ENCODE assay signal across 2 cellular contexts in the genomic region with DNA sequence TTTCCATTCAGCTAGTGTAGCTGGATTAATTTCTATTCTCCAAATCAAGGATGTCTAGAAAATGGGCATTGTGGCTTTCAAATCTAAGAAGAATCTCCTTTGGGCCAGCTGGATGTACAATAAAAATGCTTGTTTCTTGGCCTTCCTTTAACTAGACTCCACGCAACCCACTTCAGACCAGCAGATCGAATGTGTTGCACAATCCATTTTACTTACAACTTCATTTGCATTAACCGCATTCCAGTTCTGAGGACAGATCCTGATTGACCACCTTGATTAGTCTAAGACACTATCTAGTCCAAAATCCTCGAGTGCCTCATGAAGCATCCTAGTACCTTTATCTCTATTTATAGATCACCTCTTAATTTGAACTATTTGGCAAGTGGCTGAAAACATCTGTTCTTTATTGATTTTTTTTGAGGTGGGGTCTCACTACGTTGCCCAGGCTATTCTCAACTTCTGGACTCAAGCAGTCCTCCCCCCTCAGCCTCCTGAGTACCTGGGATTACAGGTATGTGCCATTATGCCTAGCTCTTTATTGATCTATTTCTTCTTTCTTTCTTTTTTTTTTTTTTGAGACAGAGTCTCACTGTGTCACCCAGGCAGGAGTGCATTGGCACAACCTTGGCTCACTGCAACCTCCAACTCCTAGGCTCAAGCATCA.
TF ChIP-seq lines count a peak whose summit lies in the region.

No MANE protein-coding gene starts in this region.

TF ChIP-seq in HepG2, 621 proteins besides CTCF, POLR2A, EP300 and RAD21:
- TF ChIP-seq CEBPB (IDR thresholded peaks at IDR 0.05; ENCODE audit: borderline replicate concordance, low read depth, low read length) = peak; percentile 58; the same call in 1 of the 2 replicates
- no peak for TF ChIP-seq ZNF317 (CRISPR knock-in tag; IDR thresholded peaks at IDR 0.05)
- peak; percentile 75 for TF ChIP-seq ZNF121 (CRISPR knock-in tag; IDR thresholded peaks at IDR 0.05)

TF ChIP-seq in K562, 482 proteins besides CTCF, POLR2A, EP300 and RAD21:
- TF ChIP-seq ZNF121 (CRISPR knock-in tag; conservative IDR thresholded peaks at IDR 0.05) = 0 out of 2 replicates have a peak, but pooled peaks have one; percentile 35
- TF ChIP-seq, protein P1, sequence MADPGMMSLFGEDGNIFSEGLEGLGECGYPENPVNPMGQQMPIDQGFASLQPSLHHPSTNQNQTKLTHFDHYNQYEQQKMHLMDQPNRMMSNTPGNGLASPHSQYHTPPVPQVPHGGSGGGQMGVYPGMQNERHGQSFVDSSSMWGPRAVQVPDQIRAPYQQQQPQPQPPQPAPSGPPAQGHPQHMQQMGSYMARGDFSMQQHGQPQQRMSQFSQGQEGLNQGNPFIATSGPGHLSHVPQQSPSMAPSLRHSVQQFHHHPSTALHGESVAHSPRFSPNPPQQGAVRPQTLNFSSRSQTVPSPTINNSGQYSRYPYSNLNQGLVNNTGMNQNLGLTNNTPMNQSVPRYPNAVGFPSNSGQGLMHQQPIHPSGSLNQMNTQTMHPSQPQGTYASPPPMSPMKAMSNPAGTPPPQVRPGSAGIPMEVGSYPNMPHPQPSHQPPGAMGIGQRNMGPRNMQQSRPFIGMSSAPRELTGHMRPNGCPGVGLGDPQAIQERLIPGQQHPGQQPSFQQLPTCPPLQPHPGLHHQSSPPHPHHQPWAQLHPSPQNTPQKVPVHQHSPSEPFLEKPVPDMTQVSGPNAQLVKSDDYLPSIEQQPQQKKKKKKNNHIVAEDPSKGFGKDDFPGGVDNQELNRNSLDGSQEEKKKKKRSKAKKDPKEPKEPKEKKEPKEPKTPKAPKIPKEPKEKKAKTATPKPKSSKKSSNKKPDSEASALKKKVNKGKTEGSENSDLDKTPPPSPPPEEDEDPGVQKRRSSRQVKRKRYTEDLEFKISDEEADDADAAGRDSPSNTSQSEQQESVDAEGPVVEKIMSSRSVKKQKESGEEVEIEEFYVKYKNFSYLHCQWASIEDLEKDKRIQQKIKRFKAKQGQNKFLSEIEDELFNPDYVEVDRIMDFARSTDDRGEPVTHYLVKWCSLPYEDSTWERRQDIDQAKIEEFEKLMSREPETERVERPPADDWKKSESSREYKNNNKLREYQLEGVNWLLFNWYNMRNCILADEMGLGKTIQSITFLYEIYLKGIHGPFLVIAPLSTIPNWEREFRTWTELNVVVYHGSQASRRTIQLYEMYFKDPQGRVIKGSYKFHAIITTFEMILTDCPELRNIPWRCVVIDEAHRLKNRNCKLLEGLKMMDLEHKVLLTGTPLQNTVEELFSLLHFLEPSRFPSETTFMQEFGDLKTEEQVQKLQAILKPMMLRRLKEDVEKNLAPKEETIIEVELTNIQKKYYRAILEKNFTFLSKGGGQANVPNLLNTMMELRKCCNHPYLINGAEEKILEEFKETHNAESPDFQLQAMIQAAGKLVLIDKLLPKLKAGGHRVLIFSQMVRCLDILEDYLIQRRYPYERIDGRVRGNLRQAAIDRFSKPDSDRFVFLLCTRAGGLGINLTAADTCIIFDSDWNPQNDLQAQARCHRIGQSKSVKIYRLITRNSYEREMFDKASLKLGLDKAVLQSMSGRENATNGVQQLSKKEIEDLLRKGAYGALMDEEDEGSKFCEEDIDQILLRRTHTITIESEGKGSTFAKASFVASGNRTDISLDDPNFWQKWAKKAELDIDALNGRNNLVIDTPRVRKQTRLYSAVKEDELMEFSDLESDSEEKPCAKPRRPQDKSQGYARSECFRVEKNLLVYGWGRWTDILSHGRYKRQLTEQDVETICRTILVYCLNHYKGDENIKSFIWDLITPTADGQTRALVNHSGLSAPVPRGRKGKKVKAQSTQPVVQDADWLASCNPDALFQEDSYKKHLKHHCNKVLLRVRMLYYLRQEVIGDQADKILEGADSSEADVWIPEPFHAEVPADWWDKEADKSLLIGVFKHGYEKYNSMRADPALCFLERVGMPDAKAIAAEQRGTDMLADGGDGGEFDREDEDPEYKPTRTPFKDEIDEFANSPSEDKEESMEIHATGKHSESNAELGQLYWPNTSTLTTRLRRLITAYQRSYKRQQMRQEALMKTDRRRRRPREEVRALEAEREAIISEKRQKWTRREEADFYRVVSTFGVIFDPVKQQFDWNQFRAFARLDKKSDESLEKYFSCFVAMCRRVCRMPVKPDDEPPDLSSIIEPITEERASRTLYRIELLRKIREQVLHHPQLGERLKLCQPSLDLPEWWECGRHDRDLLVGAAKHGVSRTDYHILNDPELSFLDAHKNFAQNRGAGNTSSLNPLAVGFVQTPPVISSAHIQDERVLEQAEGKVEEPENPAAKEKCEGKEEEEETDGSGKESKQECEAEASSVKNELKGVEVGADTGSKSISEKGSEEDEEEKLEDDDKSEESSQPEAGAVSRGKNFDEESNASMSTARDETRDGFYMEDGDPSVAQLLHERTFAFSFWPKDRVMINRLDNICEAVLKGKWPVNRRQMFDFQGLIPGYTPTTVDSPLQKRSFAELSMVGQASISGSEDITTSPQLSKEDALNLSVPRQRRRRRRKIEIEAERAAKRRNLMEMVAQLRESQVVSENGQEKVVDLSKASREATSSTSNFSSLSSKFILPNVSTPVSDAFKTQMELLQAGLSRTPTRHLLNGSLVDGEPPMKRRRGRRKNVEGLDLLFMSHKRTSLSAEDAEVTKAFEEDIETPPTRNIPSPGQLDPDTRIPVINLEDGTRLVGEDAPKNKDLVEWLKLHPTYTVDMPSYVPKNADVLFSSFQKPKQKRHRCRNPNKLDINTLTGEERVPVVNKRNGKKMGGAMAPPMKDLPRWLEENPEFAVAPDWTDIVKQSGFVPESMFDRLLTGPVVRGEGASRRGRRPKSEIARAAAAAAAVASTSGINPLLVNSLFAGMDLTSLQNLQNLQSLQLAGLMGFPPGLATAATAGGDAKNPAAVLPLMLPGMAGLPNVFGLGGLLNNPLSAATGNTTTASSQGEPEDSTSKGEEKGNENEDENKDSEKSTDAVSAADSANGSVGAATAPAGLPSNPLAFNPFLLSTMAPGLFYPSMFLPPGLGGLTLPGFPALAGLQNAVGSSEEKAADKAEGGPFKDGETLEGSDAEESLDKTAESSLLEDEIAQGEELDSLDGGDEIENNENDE (IDR thresholded peaks at IDR 0.05; ENCODE audit: low read depth, low read length) = no peak
- TF ChIP-seq STAT5B (CRISPR knock-in tag; IDR thresholded peaks at IDR 0.05) = no peak
- TF ChIP-seq CEBPB (tag; IDR thresholded peaks at IDR 0.05) = peak; percentile 58
- TF ChIP-seq, protein P2, sequence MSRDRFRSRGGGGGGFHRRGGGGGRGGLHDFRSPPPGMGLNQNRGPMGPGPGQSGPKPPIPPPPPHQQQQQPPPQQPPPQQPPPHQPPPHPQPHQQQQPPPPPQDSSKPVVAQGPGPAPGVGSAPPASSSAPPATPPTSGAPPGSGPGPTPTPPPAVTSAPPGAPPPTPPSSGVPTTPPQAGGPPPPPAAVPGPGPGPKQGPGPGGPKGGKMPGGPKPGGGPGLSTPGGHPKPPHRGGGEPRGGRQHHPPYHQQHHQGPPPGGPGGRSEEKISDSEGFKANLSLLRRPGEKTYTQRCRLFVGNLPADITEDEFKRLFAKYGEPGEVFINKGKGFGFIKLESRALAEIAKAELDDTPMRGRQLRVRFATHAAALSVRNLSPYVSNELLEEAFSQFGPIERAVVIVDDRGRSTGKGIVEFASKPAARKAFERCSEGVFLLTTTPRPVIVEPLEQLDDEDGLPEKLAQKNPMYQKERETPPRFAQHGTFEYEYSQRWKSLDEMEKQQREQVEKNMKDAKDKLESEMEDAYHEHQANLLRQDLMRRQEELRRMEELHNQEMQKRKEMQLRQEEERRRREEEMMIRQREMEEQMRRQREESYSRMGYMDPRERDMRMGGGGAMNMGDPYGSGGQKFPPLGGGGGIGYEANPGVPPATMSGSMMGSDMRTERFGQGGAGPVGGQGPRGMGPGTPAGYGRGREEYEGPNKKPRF (IDR thresholded peaks at IDR 0.05; ENCODE audit: low read depth, low read length) = no peak
- no peak for TF ChIP-seq CEBPG (CRISPR knock-in tag; IDR thresholded peaks at IDR 0.05)
- peak; percentile 27 to 28; a peak in 2 of 4 replicates for TF ChIP-seq CEBPG (tag; conservative IDR thresholded peaks at IDR 0.05 in 1 of 2, IDR thresholded peaks at IDR 0.05 in 1 of 2)
- TF ChIP-seq KLF10 (CRISPR knock-in tag; IDR thresholded peaks at IDR 0.05) = no peak
